In genomic region chr21:46454634-46455390, GRCh38 we compare ENCODE assay signal across 17 cellular contexts. TPM values are rescaled to one million over a fixed set of nuclear protein-coding genes. Genes with fewer than 3 reads are reported as not detected.
DNase-seq lines count a peak whose midpoint lies in the region; ATAC-seq and TF ChIP-seq lines count a peak whose summit lies in the region.
"Had no signal": no experiment of that assay in that cellular context is flagged by ENCODE, and none has a peak within 500 bp of the region (broad histone marks: within the 10 kb centered on the region; RNA-seq: fewer than 3 reads in every experiment).

No MANE protein-coding gene starts in this region.

- no peak for TF ChIP-seq CTCF in vagina (IDR thresholded peaks at IDR 0.05)

- intact Hi-C loops in vagina (cut with DNase I): no loop called here

- no peaks in the 10 kb centered on the region for H3K27me3 Mint-ChIP-seq in activated CD8-positive, alpha-beta T cell treated with anti-CD3 and anti-CD28 coated beads, Interleukin-2, amount 10 ng/mL, durations not matched to agents 7 days and 5 days (ENCODE audit: low read depth)
- H3K27me3 Mint-ChIP-seq: B cell, memory B cell had no signal

- CTCF ChIA-PET in activated CD8-positive, alpha-beta T cell treated with anti-CD3 and anti-CD28 coated beads, Interleukin-2, amount 10 ng/mL, durations not matched to agents 7 days and 5 days (lab: Charles Lee): no interaction called here

- H3K9me3 Mint-ChIP-seq in activated CD8-positive, alpha-beta T cell treated with anti-CD3 and anti-CD28 coated beads, Interleukin-2, amount 10 ng/mL, durations not matched to agents 7 days and 5 days (ENCODE audit: insufficient read depth): peaks cover 5% of the 10 kb centered on the region
- H3K9me3 Mint-ChIP-seq: memory B cell had no signal

- ATAC-seq in activated CD8-positive, alpha-beta T cell treated with anti-CD3 and anti-CD28 coated beads, Interleukin-2, amount 10 ng/mL, durations not matched to agents 7 days and 5 days: no peak
- ATAC-seq in GM18861 (IDR thresholded peaks at IDR 0.05; ENCODE audit: unreplicated experiment): no peak
- ATAC-seq: esophagus mucosa had no signal

- no peak overlapping the region for H3K4me3 ChIP-seq in vagina
- H3K4me3 ChIP-seq: ovary had no signal

- TF ChIP-seq POLR2A in vagina (IDR thresholded peaks at IDR 0.05): no peak

- H3K36me3 Mint-ChIP-seq in activated CD8-positive, alpha-beta T cell treated with anti-CD3 and anti-CD28 coated beads, Interleukin-2, amount 10 ng/mL, durations not matched to agents 7 days and 5 days (ENCODE audit: low read depth): peaks cover 57% of the 10 kb centered on the region
- H3K36me3 Mint-ChIP-seq: memory B cell had no signal

- H3K4me3 Mint-ChIP-seq in activated CD8-positive, alpha-beta T cell treated with anti-CD3 and anti-CD28 coated beads, Interleukin-2, amount 10 ng/mL, durations not matched to agents 7 days and 5 days: no peak overlapping the region
- H3K4me3 Mint-ChIP-seq: B cell, memory B cell had no signal

- no peaks in the 10 kb centered on the region for H3K36me3 ChIP-seq in vagina
- H3K36me3 ChIP-seq: ovary had no signal

- POLR2A ChIA-PET in activated CD8-positive, alpha-beta T cell treated with anti-CD3 and anti-CD28 coated beads, Interleukin-2, amount 10 ng/mL, durations not matched to agents 7 days and 5 days (lab: Charles Lee): no interaction called here

- H3K4me1 Mint-ChIP-seq in activated CD8-positive, alpha-beta T cell treated with anti-CD3 and anti-CD28 coated beads, Interleukin-2, amount 10 ng/mL, durations not matched to agents 7 days and 5 days (ENCODE audit: low read depth): peaks cover 33% of the 10 kb centered on the region

- H3K9me3 ChIP-seq in vagina: no peaks in the 10 kb centered on the region
- H3K9me3 ChIP-seq: ovary had no signal

- DNase-seq in DMS79 (lab: John Stamatoyannopoulos, UW): peak; percentile 29
- DNase-seq in OCI-M1 (lab: John Stamatoyannopoulos, UW): peak; percentile 53
- DNase-seq in fibroblast of gingiva (ENCODE audit: low read depth): peak; percentile 41
- DNase-seq in pons (ENCODE audit: low spot score): peak; percentile 98
- DNase-seq in vagina (ENCODE audit: extremely low spot score in 2 of 2): no peak
- DNase-seq in activated CD8-positive, alpha-beta T cell treated with anti-CD3 and anti-CD28 coated beads, Interleukin-2, amount 10 ng/mL, durations not matched to agents 7 days and 5 days: no peak
- DNase-seq in activated CD4-positive, alpha-beta T cell treated with anti-CD3 and anti-CD28 coated beads for 4 hours: no peak
- DNase-seq: activated naive CD4-positive, alpha-beta T cell treated with Interleukin-2 at 50 U/mL for 16 hours; Karpas-422; NCI-H2029; NCI-H774; ovary; stimulated activated CD8-positive, alpha-beta memory T cell treated with anti-CD3 and anti-CD28 coated beads, Interleukin-4, amount 100 ng/mL, for 48 hours had no signal

- H3K27ac ChIP-seq in vagina: no peak overlapping the region
- H3K27ac ChIP-seq: ovary had no signal

- no peak overlapping the region for H3K27ac Mint-ChIP-seq in activated CD8-positive, alpha-beta T cell treated with anti-CD3 and anti-CD28 coated beads, Interleukin-2, amount 10 ng/mL, durations not matched to agents 7 days and 5 days
- H3K27ac Mint-ChIP-seq: B cell, memory B cell had no signal

- no peaks in the 10 kb centered on the region for H3K27me3 ChIP-seq in vagina
- H3K27me3 ChIP-seq: ovary had no signal

- peaks cover 42% of the 10 kb centered on the region for H3K4me1 ChIP-seq in vagina

RNA-seq across cellular contexts. Expression of gene DIP2A, which starts 3.9 kb away (rescaled TPM):
- 46.2 TPM for total RNA-seq in vagina
- total RNA-seq in activated CD8-positive, alpha-beta T cell treated with anti-CD3 and anti-CD28 coated beads, Interleukin-2, amount 10 ng/mL, durations not matched to agents 7 days and 5 days: 10 to 100 TPM; 53.7 to 53.9 TPM

Comparison
In these comparisons a context has a peak if more than half of its experiments do, and no peak if none do; other contexts are left out.
1. DNase-seq: peak in DMS79 (single experiment), OCI-M1 (single experiment), fibroblast of gingiva (single experiment) and pons (single experiment); none in vagina (0 of 2), activated CD8-positive, alpha-beta T cell treated with anti-CD3 and anti-CD28 coated beads, Interleukin-2, amount 10 ng/mL, durations not matched to agents 7 days and 5 days (single experiment) and activated CD4-positive, alpha-beta T cell treated with anti-CD3 and anti-CD28 coated beads for 4 hours (0 of 2).